In the genomic region with DNA sequence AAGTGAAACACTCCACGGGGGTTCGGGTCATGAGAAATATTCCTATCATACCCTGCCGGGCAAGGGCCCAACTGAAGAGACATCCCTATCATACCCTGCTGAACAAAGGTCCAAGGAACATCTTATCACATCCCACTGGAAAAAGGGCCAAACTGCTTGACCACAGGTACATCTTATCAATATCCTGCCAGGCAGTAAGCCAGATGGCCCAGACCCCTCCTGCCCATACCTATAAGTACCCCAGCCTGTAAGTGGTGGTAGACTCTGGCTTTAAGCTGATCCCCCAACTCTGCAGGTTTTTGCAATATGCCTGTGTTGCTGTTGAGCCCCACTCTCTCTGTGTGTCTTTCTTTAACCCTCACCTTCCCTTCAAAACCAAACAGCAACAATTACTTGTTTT, we compare ENCODE assay signal across 34 cellular contexts. TPM values are rescaled to one million over a fixed set of nuclear protein-coding genes. Genes with fewer than 3 reads are reported as not detected.
"Had no signal": no experiment of that assay in that cellular context is flagged by ENCODE, and none has a peak within 500 bp of the region (broad histone marks: within the 10 kb centered on the region; RNA-seq: fewer than 3 reads in every experiment).

No MANE protein-coding gene starts in this region.

- H3K36me3 ChIP-seq: adrenal gland, ascending aorta, brain microvascular endothelial cell, breast epithelium, cardiac muscle cell had no signal

- ATAC-seq: activated naive CD4-positive, alpha-beta T cell treated with anti-CD3 and anti-CD28 coated beads, Interleukin-2, amount 50 U/mL, for 72 hours; activated naive CD8-positive, alpha-beta T cell treated with anti-CD3 and anti-CD28 coated beads, Interleukin-2, amount 50 U/mL, for 24 hours; activated T-cell treated with anti-CD3 and anti-CD28 coated beads, Interleukin-2, amount 50 U/mL, for 4 hours; activated T-cell treated with anti-CD3 and anti-CD28 coated beads, Interleukin-2, amount 50 U/mL, for 72 hours; activated T-helper 17 cell treated with anti-CD3 and anti-CD28 coated beads, Interleukin-2, amount 50 U/mL, for 72 hours; body of pancreas had no signal

- H3K27ac ChIP-seq: adrenal gland, ascending aorta, body of pancreas, brain microvascular endothelial cell, breast epithelium, cardiac muscle cell had no signal

- H3K4me3 ChIP-seq: adrenal gland, ascending aorta, body of pancreas, breast epithelium, cardiac muscle cell had no signal

- H3K9me3 ChIP-seq: adrenal gland, ascending aorta, body of pancreas had no signal

- DNase-seq: activated effector memory CD4-positive, alpha-beta T cell treated with anti-CD3 and anti-CD28 coated beads, Interleukin-2, amount 50 U/mL, for 16 hours; activated effector memory CD4-positive, alpha-beta T cell treated with Interleukin-2 at 50 U/mL for 16 hours; activated gamma-delta T cell; activated gamma-delta T cell treated with Interleukin-2 at 50 U/mL for 16 hours; activated naive CD4-positive, alpha-beta T cell; activated naive CD4-positive, alpha-beta T cell treated with anti-CD3 and anti-CD28 coated beads for 36 hours; activated naive CD4-positive, alpha-beta T cell treated with anti-CD3 and anti-CD28 coated beads, Interleukin-2, amount 10 ng/mL, durations not matched to agents 7 days and 5 days; activated naive CD4-positive, alpha-beta T cell treated with anti-CD3 and anti-CD28 coated beads, Interleukin-2, amount 50 U/mL, for 16 hours; activated naive CD4-positive, alpha-beta T cell treated with Interleukin-2 at 50 U/mL for 16 hours; activated naive CD8-positive, alpha-beta T cell treated with anti-CD3 and anti-CD28 coated beads for 36 hours; activated naive CD8-positive, alpha-beta T cell treated with anti-CD3 and anti-CD28 coated beads, Interleukin-2, amount 10 ng/mL, durations not matched to agents 7 days and 5 days; activated naive CD8-positive, alpha-beta T cell treated with anti-CD3 and anti-CD28 coated beads, Interleukin-2, amount 50 U/mL, for 24 hours; activated T-cell treated with anti-CD3 and anti-CD28 coated beads, Interleukin-2, amount 50 U/mL, for 1 hour; activated T-cell treated with anti-CD3 and anti-CD28 coated beads, Interleukin-2, amount 50 U/mL, for 24 hours; activated T-cell treated with anti-CD3 and anti-CD28 coated beads, Interleukin-2, amount 50 U/mL, for 4 hours; activated T-cell treated with anti-CD3 and anti-CD28 coated beads, Interleukin-2, amount 50 U/mL, for 48 hours; activated T-cell treated with anti-CD3 and anti-CD28 coated beads, Interleukin-2, amount 50 U/mL, for 72 hours; adrenal gland; amniotic stem cell; amygdala; anterior cingulate cortex; aorta; body of pancreas; brain microvascular endothelial cell; caudate nucleus; central memory CD4-positive, alpha-beta T cell; cerebellar nuclear complex had no signal

- FAIRE-seq: astrocyte, bronchial epithelial cell had no signal

- H3K27me3 ChIP-seq: adrenal gland, ascending aorta, body of pancreas, breast epithelium, cardiac muscle cell had no signal

- H3K4me1 ChIP-seq: adrenal gland, ascending aorta, breast epithelium had no signal

RNA-seq across cellular contexts. Expression of gene ZNF334, which starts 51.6 kb away (rescaled TPM):
- total RNA-seq: ascending aorta had no signal
